Comparison of ENCODE assay signal across 1 cellular context in genomic region chr19:491146-491741, GRCh38.
A peak's percentile ranks its signal among the peaks of the same experiment; 100 is the strongest.
TF ChIP-seq lines count a peak whose summit lies in the region.

No MANE protein-coding gene starts in this region.

TF ChIP-seq in K562, 482 proteins besides CTCF, POLR2A, EP300 and RAD21 (continued from another document):
- TF ChIP-seq MGA (IDR thresholded peaks at IDR 0.05) = peak; percentile 94
- peak in 1 of 2 experiments; percentile 64; a peak in 2 of 4 replicates for TF ChIP-seq MAZ (CRISPR knock-in tag; conservative IDR thresholded peaks at IDR 0.05 in 1 of 2, IDR thresholded peaks at IDR 0.05 in 1 of 2)
- TF ChIP-seq KAT2B (IDR thresholded peaks at IDR 0.05; ENCODE audit: low read depth, low read length) = no peak
- TF ChIP-seq RBFOX2 (IDR thresholded peaks at IDR 0.05; ENCODE audit: low read depth, low read length) = peak; percentile 71
- TF ChIP-seq REST (CRISPR knock-in tag; IDR thresholded peaks at IDR 0.05; ENCODE audit: low read depth) = 0 out of 2 replicates have a peak, but pooled peaks have one; percentile 29
- TF ChIP-seq ZNF41 (CRISPR knock-in tag; conservative IDR thresholded peaks at IDR 0.05) = 0 out of 2 replicates have a peak, but pooled peaks have one; percentile 28
- TF ChIP-seq MEF2D (tag; conservative IDR thresholded peaks at IDR 0.05; ENCODE audit: low read depth) = no peak
- TF ChIP-seq ETV6 (IDR thresholded peaks at IDR 0.05; ENCODE audit: borderline replicate concordance in 1 of 2, low read depth in 2 of 2, low read length in 1 of 2) = no peak
- no peak for TF ChIP-seq ETV6 (CRISPR knock-in tag; IDR thresholded peaks at IDR 0.05; ENCODE audit: borderline replicate concordance)
- TF ChIP-seq MLLT1 (IDR thresholded peaks at IDR 0.05) = peak in 1 of 2 experiments; percentile 89; a peak in 2 of 4 replicates
- TF ChIP-seq NR2C2 (CRISPR knock-in tag; IDR thresholded peaks at IDR 0.05) = no peak
- peak; percentile 32; the same call in 1 of the 2 replicates for TF ChIP-seq NR2C2 (tag; IDR thresholded peaks at IDR 0.05)
- TF ChIP-seq L3MBTL2 (IDR thresholded peaks at IDR 0.05) = peak; percentile 95
- TF ChIP-seq MYC (IDR thresholded peaks at IDR 0.05; ENCODE audit: low read depth, low read length) = no peak
- TF ChIP-seq MYC (CRISPR knock-in tag; IDR thresholded peaks at IDR 0.05; ENCODE audit: borderline replicate concordance, low read depth) = peak; percentile 52; the same call in 1 of the 2 replicates
- peak; percentile 91 for TF ChIP-seq ZNF592 (IDR thresholded peaks at IDR 0.05)
- TF ChIP-seq MTF1 (CRISPR knock-in tag; IDR thresholded peaks at IDR 0.05; ENCODE audit: borderline replicate concordance) = no peak
- TF ChIP-seq SOX6 (IDR thresholded peaks at IDR 0.05) = no peak
- 0 out of 2 replicates have a peak, but pooled peaks have one; percentile 5 for TF ChIP-seq USF2 (CRISPR knock-in tag; IDR thresholded peaks at IDR 0.05)
- TF ChIP-seq SAP30 (IDR thresholded peaks at IDR 0.05; ENCODE audit: borderline replicate concordance, insufficient read depth, low read depth, low read length, poor library complexity, severe bottlenecking) = no peak
TF ChIP-seq in K562: peak in this region for 27.
